In genomic region chr19:7979559-7979958, GRCh38 we compare ENCODE assay signal across 20 cellular contexts. TPM values are rescaled to one million over a fixed set of nuclear protein-coding genes. Genes with fewer than 3 reads are reported as not detected.
"Had no signal": no experiment of that assay in that cellular context is flagged by ENCODE, and none has a peak within 500 bp of the region (broad histone marks: within the 10 kb centered on the region; RNA-seq: fewer than 3 reads in every experiment).

No MANE protein-coding gene starts in this region.

- H3K4me1 ChIP-seq: transverse colon had no signal

- H3K4me3 ChIP-seq: cardiac muscle cell, stomach, transverse colon had no signal

- H3K27ac ChIP-seq: cardiac muscle cell, epithelial cell of prostate, stomach, transverse colon, WERI-Rb-1 had no signal

- ATAC-seq: activated CD8-positive, alpha-beta memory T cell treated with anti-CD3 and anti-CD28 coated beads, Interleukin-2, amount 10 ng/mL, durations not matched to agents 7 days and 5 days; activated CD8-positive, alpha-beta T cell treated with anti-CD3 and anti-CD28 coated beads for 36 hours; activated naive CD8-positive, alpha-beta T cell treated with anti-CD3 and anti-CD28 coated beads, Interleukin-2, amount 50 U/mL, for 24 hours; sciatic nerve; stimulated activated memory B cell treated with anti-CD40 and anti-IgM and Interleukin-4, amounts not matched to agents 10 μg/mL and 1 μg/mL and 100 μg/mL, for 72 hours; T-cell had no signal

- H3K9me3 ChIP-seq: stomach, transverse colon had no signal

- H3K27me3 ChIP-seq: cardiac muscle cell, stomach, transverse colon had no signal

- DNase-seq: activated CD4-positive, alpha-beta T cell treated with anti-CD3 and anti-CD28 coated beads, Interleukin-2, amount 10 ng/mL, durations not matched to agents 7 days and 5 days; activated CD4-positive, CD25-positive, alpha-beta regulatory T cell treated with anti-CD3 and anti-CD28 coated beads, Interleukin-2, amount 50 U/mL, for 72 hours; activated CD8-positive, alpha-beta memory T cell treated with anti-CD3 and anti-CD28 coated beads, Interleukin-2, amount 10 ng/mL, durations not matched to agents 7 days and 5 days; activated CD8-positive, alpha-beta T cell treated with anti-CD3 and anti-CD28 coated beads for 36 hours; activated effector memory CD4-positive, alpha-beta T cell treated with anti-CD3 and anti-CD28 coated beads, Interleukin-2, amount 50 U/mL, for 16 hours; activated naive CD4-positive, alpha-beta T cell treated with anti-CD3 and anti-CD28 coated beads, Interleukin-2, amount 50 U/mL, for 16 hours; activated naive CD8-positive, alpha-beta T cell treated with anti-CD3 and anti-CD28 coated beads, Interleukin-2, amount 50 U/mL, for 24 hours; activated T-cell treated with anti-CD3 and anti-CD28 coated beads for 4 hours; cortex of kidney; naive B cell; occipital lobe; stimulated activated CD4-positive, alpha-beta T cell treated with anti-CD3 and anti-CD28 coated beads, Interleukin-15, amount 100 ng/mL, for 24 hours; stomach; T-cell; transverse colon; WERI-Rb-1 had no signal

RNA-seq across cellular contexts. Expression of gene CTXN1, which starts 53.6 kb away (rescaled TPM):
- total RNA-seq: activated CD4-positive, alpha-beta T cell treated with anti-CD3 and anti-CD28 coated beads, Interleukin-2, amount 10 ng/mL, durations not matched to agents 7 days and 5 days had no signal
